In the genomic region with DNA sequence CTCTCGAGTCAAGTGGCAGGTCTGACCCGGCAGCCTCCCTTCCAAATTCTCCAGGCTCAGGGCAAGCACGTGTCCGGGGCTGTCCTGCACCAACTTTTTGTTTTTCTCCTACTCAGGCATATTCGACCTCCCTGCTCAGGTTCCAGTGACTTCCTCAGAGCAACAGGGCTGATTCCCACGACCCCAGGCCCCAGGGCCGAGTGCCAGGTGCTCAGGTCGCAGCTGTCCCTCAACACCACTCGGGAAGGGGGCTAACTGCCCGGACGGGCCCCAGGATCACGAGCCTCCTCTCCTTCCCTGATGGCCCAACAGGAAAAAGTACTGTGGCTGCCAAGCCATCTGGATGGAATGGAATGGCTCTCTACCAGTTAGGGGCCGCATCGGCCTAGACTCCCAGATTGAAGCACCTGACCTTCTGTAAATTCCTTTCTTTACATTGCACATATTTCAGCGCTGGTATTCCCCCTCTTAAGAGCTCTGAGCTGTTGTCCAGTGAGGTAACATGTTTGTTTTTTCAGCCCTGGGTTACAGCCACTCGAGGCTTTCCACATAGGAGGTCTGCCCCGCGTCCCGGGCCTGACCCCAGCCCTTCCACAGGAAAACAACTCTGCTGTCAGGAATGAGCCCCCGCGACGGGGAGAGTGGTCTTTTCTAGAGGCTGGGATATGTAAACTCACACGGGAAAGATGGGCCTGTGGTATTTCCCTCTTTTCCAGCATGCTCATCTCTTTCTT, we compare ENCODE assay signal across 13 cellular contexts. TPM values are rescaled to one million over a fixed set of nuclear protein-coding genes. Genes with fewer than 3 reads are reported as not detected.
DNase-seq lines count a peak whose midpoint lies in the region; ATAC-seq and TF ChIP-seq lines count a peak whose summit lies in the region.
"Had no signal": no experiment of that assay in that cellular context is flagged by ENCODE, and none has a peak within 500 bp of the region (broad histone marks: within the 10 kb centered on the region; RNA-seq: fewer than 3 reads in every experiment).

No MANE protein-coding gene starts in this region.

- intact Hi-C loops in heart right ventricle (cut with DNase I) = loop anchor here in 1 of 10 donors (10.0 kb wide), 1 partner anchor 130 kb away; no protein-coding TSS in a partner anchor

- H3K27ac Mint-ChIP-seq in T-helper 17 cell = no peak overlapping the region
- H3K27ac Mint-ChIP-seq: activated naive CD8-positive, alpha-beta T cell had no signal

- no peak for TF ChIP-seq CTCF in heart right ventricle (IDR thresholded peaks at IDR 0.05)

- peaks cover 0 to 4% (median 0%) of the 10 kb centered on the region in 9 donors for H3K36me3 ChIP-seq in heart right ventricle

- peak; percentile 68 for DNase-seq in EH (ENCODE audit: low read depth)
- peak; percentile 70 for DNase-seq in T1000 (lab: John Stamatoyannopoulos, UW)
- no peak for DNase-seq in heart right ventricle
- peak; percentile 81 for DNase-seq in pulmonary artery endothelial cell (ENCODE audit: low read depth, low spot score)
- DNase-seq in AG08395 (ENCODE audit: low spot score) = no peak
- DNase-seq in activated gamma-delta T cell (lab: John Stamatoyannopoulos, UW) = no peak
- DNase-seq in T-helper 17 cell = no peak
- DNase-seq: NCI-H1436, nucleus accumbens, OCI-M1 had no signal

- H3K27me3 ChIP-seq in heart right ventricle = peaks cover 0 to 3% (median 0%) of the 10 kb centered on the region in 7 donors

- H3K36me3 Mint-ChIP-seq in T-helper 17 cell (ENCODE audit: low read depth) = no peaks in the 10 kb centered on the region
- H3K36me3 Mint-ChIP-seq: activated naive CD8-positive, alpha-beta T cell had no signal

- peaks cover 0 to 38% (median 14%) of the 10 kb centered on the region in 9 donors for H3K4me1 ChIP-seq in heart right ventricle

- H3K4me1 Mint-ChIP-seq in T-helper 17 cell = no peaks in the 10 kb centered on the region

- WGBS in heart right ventricle, 2 donors = 34 to 49% methylated on average over 23 of the region's 23 CpGs

- H3K4me3 ChIP-seq in heart right ventricle = no peak overlapping the region

- no peak overlapping the region for H3K27ac ChIP-seq in heart right ventricle

- H3K4me3 Mint-ChIP-seq in T-helper 17 cell = no peak overlapping the region
- H3K4me3 Mint-ChIP-seq: activated naive CD8-positive, alpha-beta T cell had no signal

- ATAC-seq in heart right ventricle (peak; percentile 13 to 48 (median 36)), GM18909 (IDR thresholded peaks at IDR 0.05; ENCODE audit: poor library complexity, unreplicated experiment) (no peak), T-helper 17 cell (no peak)
- ATAC-seq: activated CD4-positive, CD25-positive, alpha-beta regulatory T cell treated with anti-CD3 and anti-CD28 coated beads, Interleukin-2, amount 50 U/mL, for 24 hours had no signal

- H3K27me3 Mint-ChIP-seq in T-helper 17 cell = peaks cover 21% of the 10 kb centered on the region

- H3K9me3 ChIP-seq in heart right ventricle (no peaks in the 10 kb centered on the region), T-helper 17 cell (ENCODE audit: control insufficient read depth, low read length, poor library complexity, severe bottlenecking) (no peaks in the 10 kb centered on the region)

RNA-seq across cellular contexts. Expression of a gene that starts 25.0 kb away (rescaled TPM):
- total RNA-seq in heart right ventricle (10 to 100 TPM; 11.6 to 24.4 (median 15.9) TPM), pulmonary artery endothelial cell (31.6 and 33.0 TPM in 2 replicates), T-helper 17 cell (1 to 10 TPM; 3.3 to 4.4 TPM)
- polyA plus RNA-seq in heart right ventricle = 10 to 100 TPM in 1 of 2 donors, 1 to 10 TPM in 1; 9.9 to 20.8 TPM

RNA-seq across cellular contexts. Expression of a gene that starts 42.3 kb away (rescaled TPM):
- total RNA-seq in heart right ventricle (10 to 100 TPM; 15.0 to 19.8 (median 18.5) TPM), pulmonary artery endothelial cell (22.5 and 23.0 TPM in 2 replicates), T-helper 17 cell (1 to 10 TPM; 7.4 to 8.3 TPM)
- polyA plus RNA-seq in heart right ventricle = 10 to 100 TPM; 12.5 to 14.8 TPM

Comparison
In these comparisons a context has a peak if more than half of its experiments do, and no peak if none do; other contexts are left out.
1. DNase-seq: peak in EH (single experiment), T1000 (single experiment) and pulmonary artery endothelial cell (single experiment); none in heart right ventricle (0 of 2), AG08395 (single experiment), activated gamma-delta T cell (single experiment) and T-helper 17 cell (0 of 3).
2. ATAC-seq: peak in heart right ventricle (8 of 8); none in GM18909 (single experiment) and T-helper 17 cell (single experiment).